Comparison of ENCODE assay signal across 18 cellular contexts in genomic region chr3:171768281-171768925, GRCh38. TPM values are rescaled to one million over a fixed set of nuclear protein-coding genes. Genes with fewer than 3 reads are reported as not detected.
A peak's percentile ranks its signal among the peaks of the same experiment; 100 is the strongest.
DNase-seq lines count a peak whose midpoint lies in the region; ATAC-seq and TF ChIP-seq lines count a peak whose summit lies in the region.
"Had no signal": no experiment of that assay in that cellular context is flagged by ENCODE, and none has a peak within 500 bp of the region (broad histone marks: within the 10 kb centered on the region; RNA-seq: fewer than 3 reads in every experiment).

No MANE protein-coding gene starts in this region.

- no TSS peak for BruUV-seq in mammary epithelial cell (replicated peaks; lab: Mats Ljungman, UMichigan)

- CTCF ChIA-PET in mammary epithelial cell (lab: Charles Lee; ENCODE audit: low non-redundant PET), result no interaction called here

- no peak for DNase-seq in left ventricle myocardium inferior
- DNase-seq in Right ventricle myocardium superior, result no peak
- DNase-seq in mammary epithelial cell, result no peak
- no peak for DNase-seq in NCI-H2107 (lab: John Stamatoyannopoulos, UW)
- no peak for DNase-seq in DMS53 treated with DMSO at 0.1 percent for 48 hours (lab: John Stamatoyannopoulos, UW; ENCODE audit: unreplicated experiment)
- DNase-seq in HK-2 (ENCODE audit: unreplicated experiment), result no peak
- no peak for DNase-seq in SIG-M5 (lab: John Stamatoyannopoulos, UW)
- DNase-seq: activated CD4-positive, alpha-beta T cell treated with anti-CD3 and anti-CD28 coated beads for 48 hours; activated naive CD8-positive, alpha-beta T cell treated with anti-CD3 and anti-CD28 coated beads, Interleukin-2, amount 10 ng/mL, durations not matched to agents 7 days and 5 days; dermis blood vessel endothelial cell; Karpas-422; left colon; NCI-H510A; stimulated activated CD8-positive, alpha-beta memory T cell treated with anti-CD3 and anti-CD28 coated beads, Interleukin-4, amount 100 ng/mL, for 48 hours; SW 1271 had no signal

- peaks cover 66% of the 10 kb centered on the region for H3K4me1 ChIP-seq in left ventricle myocardium inferior
- H3K4me1 ChIP-seq in mammary epithelial cell (ENCODE audit: insufficient read depth, low read length), result peaks cover 9% of the 10 kb centered on the region
- H3K4me1 ChIP-seq in muscle layer of duodenum (ENCODE audit: control insufficient read depth in 1 of 2, insufficient read depth in 2 of 2, low read length in 2 of 2), result no peaks in the 10 kb centered on the region

- H2AFZ ChIP-seq in mammary epithelial cell (ENCODE audit: low read depth, low read length), result peak overlapping the region; percentile 59

- intact Hi-C loops in left ventricle myocardium inferior (cut with micrococcal nuclease) (loop anchor here (10.0 kb wide), 1 partner anchor 124 kb away; no protein-coding TSS in a partner anchor), Right ventricle myocardium superior (cut with DNase I) (loop anchor here (10.0 kb wide), 1 partner anchor 114 kb away; no protein-coding TSS in a partner anchor), mammary epithelial cell (cut with micrococcal nuclease) (no loop called here)

- H3K36me3 ChIP-seq in left ventricle myocardium inferior, result no peaks in the 10 kb centered on the region
- H3K36me3 ChIP-seq in mammary epithelial cell (ENCODE audit: insufficient read depth, low read length), result no peaks in the 10 kb centered on the region
- no peaks in the 10 kb centered on the region for H3K36me3 ChIP-seq in muscle layer of duodenum (ENCODE audit: control insufficient read depth in 1 of 2, insufficient read depth in 2 of 2, low read length in 2 of 2)
- H3K36me3 ChIP-seq: BLaER1 treated with 17β-estradiol and CSF1 and Interleukin-3, amounts not matched to agents 10 nM and 100 nM had no signal

- dilution Hi-C loops in mammary epithelial cell (cut with HindIII; ENCODE audit: low sequenced_read_pairs), result no loop called here

- H3K79me2 ChIP-seq in mammary epithelial cell (ENCODE audit: insufficient read depth, low read length), result peaks cover 18% of the 10 kb centered on the region

- H3K27ac ChIP-seq in left ventricle myocardium inferior (replicated peaks), result peak overlapping the region; percentile 89
- no peak overlapping the region for H3K27ac ChIP-seq in mammary epithelial cell (ENCODE audit: insufficient read depth, low read depth, low read length)
- peak overlapping the region; percentile 17 for H3K27ac ChIP-seq in muscle layer of duodenum (ENCODE audit: low read length)
- H3K27ac ChIP-seq: BLaER1 treated with 17β-estradiol and CSF1 and Interleukin-3, amounts not matched to agents 10 nM and 100 nM; epithelial cell of prostate had no signal

- ATAC-seq in Right ventricle myocardium superior (ENCODE audit: poor library complexity), result no peak
- ATAC-seq: left colon had no signal

- peak overlapping the region; percentile 71 for H3K4me3 ChIP-seq in left ventricle myocardium inferior
- H3K4me3 ChIP-seq in mammary epithelial cell (replicated peaks in 1 of 3; ENCODE audit: insufficient read depth in 1 of 3, low read depth in 2 of 3, low read length in 3 of 3), result no peak overlapping the region
- H3K4me3 ChIP-seq in muscle layer of duodenum (ENCODE audit: low read depth in 1 of 2, low read length in 2 of 2), result peak overlapping the region in 1 of 2 donors; percentile 52
- H3K4me3 ChIP-seq: BLaER1 treated with 17β-estradiol and CSF1 and Interleukin-3, amounts not matched to agents 10 nM and 100 nM had no signal

- WGBS in mammary epithelial cell (ENCODE audit: low coverage, missing lambda C conversion rate), result 33% methylated on average over 10 of the region's 10 CpGs

- H3K4me2 ChIP-seq in mammary epithelial cell (ENCODE audit: insufficient read depth, low read depth, low read length), result peak overlapping the region; percentile 82
- H3K4me2 ChIP-seq: BLaER1 treated with 17β-estradiol and CSF1 and Interleukin-3, amounts not matched to agents 10 nM and 100 nM had no signal

- TF ChIP-seq CTCF in left ventricle myocardium inferior (IDR thresholded peaks at IDR 0.05; ENCODE audit: borderline replicate concordance), result no peak
- TF ChIP-seq CTCF in mammary epithelial cell (conservative IDR thresholded peaks at IDR 0.05 in 1 of 2, IDR thresholded peaks at IDR 0.05 in 1 of 2; ENCODE audit: extremely low read depth in 1 of 2, insufficient read depth in 1 of 2, low read depth in 1 of 2, low read length in 2 of 2), result no peak

- in situ Hi-C loops in mammary epithelial cell (cut with MboI; ENCODE audit: low sequenced_read_pairs in 2 of 2), result loop anchor here in 1 of 2 donors (5.0 kb wide), 1 partner anchor 66 kb away; no protein-coding TSS in a partner anchor

- H4K20me1 ChIP-seq in mammary epithelial cell (ENCODE audit: insufficient read depth, low read length), result no peaks in the 10 kb centered on the region

- H3K27me3 ChIP-seq in left ventricle myocardium inferior (ENCODE audit: low read depth) (no peaks in the 10 kb centered on the region), mammary epithelial cell (ENCODE audit: insufficient read depth, low read length) (no peaks in the 10 kb centered on the region), muscle layer of duodenum (ENCODE audit: low read depth, low read length) (no peaks in the 10 kb centered on the region)
- H3K27me3 ChIP-seq: BLaER1 treated with 17β-estradiol and CSF1 and Interleukin-3, amounts not matched to agents 10 nM and 100 nM had no signal

- no peak overlapping the region for H3K9ac ChIP-seq in mammary epithelial cell (ENCODE audit: insufficient read depth, low read length)
- H3K9ac ChIP-seq: BLaER1 treated with 17β-estradiol and CSF1 and Interleukin-3, amounts not matched to agents 10 nM and 100 nM had no signal

- H3K9me3 ChIP-seq in left ventricle myocardium inferior (replicated peaks), result no peaks in the 10 kb centered on the region
- H3K9me3 ChIP-seq in mammary epithelial cell (replicated peaks; ENCODE audit: insufficient read depth, low read length), result no peaks in the 10 kb centered on the region
- H3K9me3 ChIP-seq in muscle layer of duodenum (ENCODE audit: control insufficient read depth in 1 of 2, low read length in 2 of 2), result no peaks in the 10 kb centered on the region
- H3K9me3 ChIP-seq: BLaER1 treated with 17β-estradiol and CSF1 and Interleukin-3, amounts not matched to agents 10 nM and 100 nM had no signal

RNA-seq across cellular contexts. Expression of gene PLD1, which starts 41.9 kb away (rescaled TPM):
- total RNA-seq in left ventricle myocardium inferior (59.5 TPM), Right ventricle myocardium superior (64.3 TPM), mammary epithelial cell (10 to 100 TPM; 13.9 to 19.0 TPM)
- 7.5 TPM for polyA plus RNA-seq in mammary epithelial cell
- 16.3 TPM for polyA minus RNA-seq in mammary epithelial cell
